ENCODE assay signal across 1 cellular context in the genomic region with DNA sequence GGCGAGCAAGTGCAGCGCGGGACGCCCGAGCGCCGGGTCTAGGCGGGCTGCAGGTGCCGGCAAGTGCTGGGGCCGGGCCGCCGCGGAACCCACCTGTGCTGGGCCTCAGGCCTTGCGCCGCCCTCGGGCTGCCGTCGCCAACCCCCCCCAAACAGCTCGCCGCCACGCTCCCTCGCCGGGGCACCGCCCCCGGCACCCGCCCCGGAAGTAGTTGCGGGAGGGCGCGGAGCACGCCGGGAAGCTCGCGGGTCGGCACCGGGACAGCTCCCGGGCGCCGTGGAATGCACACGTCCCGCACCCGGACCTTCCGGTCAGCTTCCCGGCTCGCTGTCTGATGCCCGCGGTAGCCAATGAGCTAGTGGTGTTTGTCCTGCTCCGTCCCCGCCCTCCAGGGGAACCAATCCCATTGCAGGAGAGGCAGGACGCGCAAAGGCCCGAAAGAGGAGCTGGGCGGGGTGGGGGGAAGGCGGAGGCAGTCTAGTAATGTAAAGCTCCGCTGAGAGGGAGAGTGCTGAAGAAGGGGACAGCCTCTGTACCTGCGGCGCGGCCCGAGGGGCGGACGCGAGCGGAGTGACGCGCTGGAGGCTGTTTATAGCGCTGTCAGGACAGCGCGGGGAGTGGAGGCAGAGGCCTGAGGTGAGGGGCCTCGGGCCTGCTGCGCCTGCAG.
TF ChIP-seq lines count a peak whose summit lies in the region.

A gene with protein sequence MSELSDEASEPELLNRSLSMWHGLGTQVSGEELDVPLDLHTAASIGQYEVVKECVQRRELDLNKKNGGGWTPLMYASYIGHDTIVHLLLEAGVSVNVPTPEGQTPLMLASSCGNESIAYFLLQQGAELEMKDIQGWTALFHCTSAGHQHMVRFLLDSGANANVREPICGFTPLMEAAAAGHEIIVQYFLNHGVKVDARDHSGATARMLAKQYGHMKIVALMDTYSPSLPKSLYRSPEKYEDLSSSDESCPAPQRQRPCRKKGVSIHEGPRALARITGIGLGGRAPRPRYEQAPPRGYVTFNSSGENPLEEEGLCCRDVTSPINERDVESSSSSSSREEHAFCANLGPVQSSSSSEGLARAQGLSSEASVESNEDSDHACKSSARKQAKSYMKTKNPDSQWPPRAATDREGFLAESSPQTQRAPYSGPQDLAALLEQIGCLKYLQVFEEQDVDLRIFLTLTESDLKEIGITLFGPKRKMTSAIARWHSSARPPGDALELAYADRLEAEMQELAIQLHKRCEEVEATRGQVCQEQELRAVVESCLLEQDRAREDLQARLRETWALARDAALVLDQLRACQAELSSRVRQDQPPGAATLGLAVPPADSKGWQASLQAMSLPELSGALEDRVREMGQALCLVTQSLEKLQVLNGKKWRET (minus strand): TSS at position 209 of the 667 bp plus-strand sequence. CDS start 4,122 bp downstream, outside the sequence.
A gene (plus strand): TSS at position 475 of the 667 bp plus-strand sequence. CDS start 1,978 bp downstream, outside the sequence.

TF ChIP-seq in WTC11, 78 proteins besides CTCF, POLR2A, EP300 and RAD21 (continued from another document):
- TF ChIP-seq, protein P1, sequence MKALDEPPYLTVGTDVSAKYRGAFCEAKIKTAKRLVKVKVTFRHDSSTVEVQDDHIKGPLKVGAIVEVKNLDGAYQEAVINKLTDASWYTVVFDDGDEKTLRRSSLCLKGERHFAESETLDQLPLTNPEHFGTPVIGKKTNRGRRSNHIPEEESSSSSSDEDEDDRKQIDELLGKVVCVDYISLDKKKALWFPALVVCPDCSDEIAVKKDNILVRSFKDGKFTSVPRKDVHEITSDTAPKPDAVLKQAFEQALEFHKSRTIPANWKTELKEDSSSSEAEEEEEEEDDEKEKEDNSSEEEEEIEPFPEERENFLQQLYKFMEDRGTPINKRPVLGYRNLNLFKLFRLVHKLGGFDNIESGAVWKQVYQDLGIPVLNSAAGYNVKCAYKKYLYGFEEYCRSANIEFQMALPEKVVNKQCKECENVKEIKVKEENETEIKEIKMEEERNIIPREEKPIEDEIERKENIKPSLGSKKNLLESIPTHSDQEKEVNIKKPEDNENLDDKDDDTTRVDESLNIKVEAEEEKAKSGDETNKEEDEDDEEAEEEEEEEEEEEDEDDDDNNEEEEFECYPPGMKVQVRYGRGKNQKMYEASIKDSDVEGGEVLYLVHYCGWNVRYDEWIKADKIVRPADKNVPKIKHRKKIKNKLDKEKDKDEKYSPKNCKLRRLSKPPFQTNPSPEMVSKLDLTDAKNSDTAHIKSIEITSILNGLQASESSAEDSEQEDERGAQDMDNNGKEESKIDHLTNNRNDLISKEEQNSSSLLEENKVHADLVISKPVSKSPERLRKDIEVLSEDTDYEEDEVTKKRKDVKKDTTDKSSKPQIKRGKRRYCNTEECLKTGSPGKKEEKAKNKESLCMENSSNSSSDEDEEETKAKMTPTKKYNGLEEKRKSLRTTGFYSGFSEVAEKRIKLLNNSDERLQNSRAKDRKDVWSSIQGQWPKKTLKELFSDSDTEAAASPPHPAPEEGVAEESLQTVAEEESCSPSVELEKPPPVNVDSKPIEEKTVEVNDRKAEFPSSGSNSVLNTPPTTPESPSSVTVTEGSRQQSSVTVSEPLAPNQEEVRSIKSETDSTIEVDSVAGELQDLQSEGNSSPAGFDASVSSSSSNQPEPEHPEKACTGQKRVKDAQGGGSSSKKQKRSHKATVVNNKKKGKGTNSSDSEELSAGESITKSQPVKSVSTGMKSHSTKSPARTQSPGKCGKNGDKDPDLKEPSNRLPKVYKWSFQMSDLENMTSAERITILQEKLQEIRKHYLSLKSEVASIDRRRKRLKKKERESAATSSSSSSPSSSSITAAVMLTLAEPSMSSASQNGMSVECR (CRISPR knock-in tag; IDR thresholded peaks at IDR 0.05; ENCODE audit: borderline replicate concordance), result peak; percentile 65; the same call in 1 of the 2 replicates
- TF ChIP-seq TCF7 (CRISPR knock-in tag; IDR thresholded peaks at IDR 0.05; ENCODE audit: low read depth) (0 out of 2 replicates have a peak, but pooled peaks have one; percentile 24), KAT7 (CRISPR knock-in tag; IDR thresholded peaks at IDR 0.05; ENCODE audit: borderline replicate concordance) (0 out of 2 replicates have a peak, but pooled peaks have one; percentile 51), MXD4 (CRISPR knock-in tag; IDR thresholded peaks at IDR 0.05; ENCODE audit: borderline replicate concordance) (no peak), NR2C2 (CRISPR knock-in tag; IDR thresholded peaks at IDR 0.05) (peak; percentile 95)
- TF ChIP-seq, protein P2, sequence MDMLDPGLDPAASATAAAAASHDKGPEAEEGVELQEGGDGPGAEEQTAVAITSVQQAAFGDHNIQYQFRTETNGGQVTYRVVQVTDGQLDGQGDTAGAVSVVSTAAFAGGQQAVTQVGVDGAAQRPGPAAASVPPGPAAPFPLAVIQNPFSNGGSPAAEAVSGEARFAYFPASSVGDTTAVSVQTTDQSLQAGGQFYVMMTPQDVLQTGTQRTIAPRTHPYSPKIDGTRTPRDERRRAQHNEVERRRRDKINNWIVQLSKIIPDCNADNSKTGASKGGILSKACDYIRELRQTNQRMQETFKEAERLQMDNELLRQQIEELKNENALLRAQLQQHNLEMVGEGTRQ (CRISPR knock-in tag; IDR thresholded peaks at IDR 0.05), result peak; percentile 42; the same call in 1 of the 2 replicates
- TF ChIP-seq, protein P3, sequence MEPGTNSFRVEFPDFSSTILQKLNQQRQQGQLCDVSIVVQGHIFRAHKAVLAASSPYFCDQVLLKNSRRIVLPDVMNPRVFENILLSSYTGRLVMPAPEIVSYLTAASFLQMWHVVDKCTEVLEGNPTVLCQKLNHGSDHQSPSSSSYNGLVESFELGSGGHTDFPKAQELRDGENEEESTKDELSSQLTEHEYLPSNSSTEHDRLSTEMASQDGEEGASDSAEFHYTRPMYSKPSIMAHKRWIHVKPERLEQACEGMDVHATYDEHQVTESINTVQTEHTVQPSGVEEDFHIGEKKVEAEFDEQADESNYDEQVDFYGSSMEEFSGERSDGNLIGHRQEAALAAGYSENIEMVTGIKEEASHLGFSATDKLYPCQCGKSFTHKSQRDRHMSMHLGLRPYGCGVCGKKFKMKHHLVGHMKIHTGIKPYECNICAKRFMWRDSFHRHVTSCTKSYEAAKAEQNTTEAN (CRISPR knock-in tag; IDR thresholded peaks at IDR 0.05), result 0 out of 2 replicates have a peak, but pooled peaks have one; percentile 61
- TF ChIP-seq, protein P4, sequence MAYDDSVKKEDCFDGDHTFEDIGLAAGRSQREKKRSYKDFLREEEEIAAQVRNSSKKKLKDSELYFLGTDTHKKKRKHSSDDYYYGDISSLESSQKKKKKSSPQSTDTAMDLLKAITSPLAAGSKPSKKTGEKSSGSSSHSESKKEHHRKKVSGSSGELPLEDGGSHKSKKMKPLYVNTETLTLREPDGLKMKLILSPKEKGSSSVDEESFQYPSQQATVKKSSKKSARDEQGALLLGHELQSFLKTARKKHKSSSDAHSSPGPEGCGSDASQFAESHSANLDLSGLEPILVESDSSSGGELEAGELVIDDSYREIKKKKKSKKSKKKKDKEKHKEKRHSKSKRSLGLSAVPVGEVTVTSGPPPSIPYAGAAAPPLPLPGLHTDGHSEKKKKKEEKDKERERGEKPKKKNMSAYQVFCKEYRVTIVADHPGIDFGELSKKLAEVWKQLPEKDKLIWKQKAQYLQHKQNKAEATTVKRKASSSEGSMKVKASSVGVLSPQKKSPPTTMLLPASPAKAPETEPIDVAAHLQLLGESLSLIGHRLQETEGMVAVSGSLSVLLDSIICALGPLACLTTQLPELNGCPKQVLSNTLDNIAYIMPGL (CRISPR knock-in tag; IDR thresholded peaks at IDR 0.05), result peak; percentile 83
